In the genomic region with DNA sequence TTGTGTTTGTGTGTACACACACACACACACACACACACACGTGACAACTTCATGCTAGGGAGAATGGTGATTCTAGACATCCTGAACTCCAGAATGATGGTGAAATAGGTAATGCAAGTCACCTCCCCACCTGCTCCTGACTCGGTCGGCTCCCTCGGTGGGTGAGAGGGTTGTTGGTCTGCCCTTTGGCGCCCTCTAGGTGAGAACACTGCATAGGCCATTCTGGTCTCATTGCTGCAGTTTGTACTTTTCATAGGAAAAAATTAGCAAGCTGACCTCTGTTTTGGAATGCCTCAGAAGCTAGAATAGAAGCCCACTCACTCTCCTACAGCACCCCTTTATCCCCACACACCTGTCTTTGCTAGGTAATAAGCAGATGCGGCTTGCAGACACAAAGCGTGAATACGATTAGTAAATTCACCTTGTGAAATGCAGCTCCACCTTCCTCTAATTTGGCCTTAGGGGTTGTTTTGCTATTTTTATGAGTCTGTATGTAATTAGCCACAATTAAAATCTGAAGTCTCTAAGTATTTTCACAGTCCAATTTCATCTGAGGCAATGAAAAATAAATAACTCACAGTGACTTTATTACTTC, we compare ENCODE assay signal across 8 cellular contexts.
DNase-seq lines count a peak whose midpoint lies in the region; ATAC-seq and TF ChIP-seq lines count a peak whose summit lies in the region.

No MANE protein-coding gene starts in this region.

- no peak overlapping the region for H3K56ac ChIP-seq in IMR-90 (ENCODE audit: extremely low read depth, insufficient read depth, low read length)

- H4K20me1 ChIP-seq in DND-41 (ENCODE audit: insufficient read depth, low read length) (no peaks in the 10 kb centered on the region), IMR-90 (ENCODE audit: insufficient read depth, low read length) (no peaks in the 10 kb centered on the region), OCI-LY1 (ENCODE audit: insufficient read depth, low read length) (no peaks in the 10 kb centered on the region)

- CTCF ChIA-PET in IMR-90 (lab: Yijun Ruan, JAX) = interaction anchor here (0.5 to 1.6 kb wide), 10 partner anchors 9 to 425 kb away, joined by 3 to 7 read pairs (median 4); no protein-coding TSS in a partner anchor

- no peaks in the 10 kb centered on the region for H3K9me2 ChIP-seq in OCI-LY1 (ENCODE audit: low read depth, low read length)

- H3K4me3 Mint-ChIP-seq in activated T-cell treated with anti-CD3 and anti-CD28 coated beads, Interleukin-2, amount 50 U/mL, for 4 hours = no peak overlapping the region

- 0% methylated on average over 4 of the region's 8 CpGs; no CpG with 5 or more reads in 1 of the 2 experiments for WGBS in IMR-90 (ENCODE audit: extremely low coverage in 2 of 2, insufficient read length in 1 of 2), 2 experiments

- H3K79me2 ChIP-seq in DND-41 (ENCODE audit: insufficient read depth, low read length) (no peaks in the 10 kb centered on the region), OCI-LY1 (ENCODE audit: insufficient read depth, low read length) (no peaks in the 10 kb centered on the region)

- H3K9me3 Mint-ChIP-seq in activated T-cell treated with anti-CD3 and anti-CD28 coated beads, Interleukin-2, amount 50 U/mL, for 4 hours = no peaks in the 10 kb centered on the region

- no peak overlapping the region for H2BK15ac ChIP-seq in IMR-90 (ENCODE audit: low read depth, low read length)

- H3K4me1 ChIP-seq in DND-41 (ENCODE audit: insufficient read depth, low read length) (no peaks in the 10 kb centered on the region), IMR-90 (ENCODE audit: control insufficient read depth, insufficient read depth, low read length) (no peaks in the 10 kb centered on the region), OCI-LY1 (ENCODE audit: insufficient read depth, low read length, severe bottlenecking) (no peaks in the 10 kb centered on the region)

- H3K9me1 ChIP-seq in IMR-90 (ENCODE audit: insufficient read depth, low read length) = no peaks in the 10 kb centered on the region

- no peak overlapping the region for H3K4me3 ChIP-seq in DND-41 (ENCODE audit: low read depth in 1 of 2, low read length in 2 of 2)
- H3K4me3 ChIP-seq in IMR-90 (ENCODE audit: insufficient read depth, low read depth, low read length) = no peak overlapping the region
- H3K4me3 ChIP-seq in OCI-LY1 (ENCODE audit: low read depth, low read length, poor library complexity, severe bottlenecking) = no peak overlapping the region

- H3K27me3 Mint-ChIP-seq in activated T-cell treated with anti-CD3 and anti-CD28 coated beads, Interleukin-2, amount 50 U/mL, for 4 hours (ENCODE audit: low read depth) = peaks cover 15% of the 10 kb centered on the region

- H3K27me3 ChIP-seq in DND-41 (ENCODE audit: insufficient read depth, low read length, poor library complexity) (peaks cover 21% of the 10 kb centered on the region), IMR-90 (ENCODE audit: control insufficient read depth, insufficient read depth, low read length) (peaks cover 22% of the 10 kb centered on the region), OCI-LY1 (ENCODE audit: insufficient read depth, low read length) (no peaks in the 10 kb centered on the region)

- H3K36me3 ChIP-seq in DND-41 (ENCODE audit: insufficient read depth, low read length) = no peaks in the 10 kb centered on the region
- no peaks in the 10 kb centered on the region for H3K36me3 ChIP-seq in IMR-90 (ENCODE audit: control insufficient read depth, insufficient read depth, low read length)
- no peaks in the 10 kb centered on the region for H3K36me3 ChIP-seq in OCI-LY1 (ENCODE audit: insufficient read depth, low read length)

- H3K4me2 ChIP-seq in DND-41 (ENCODE audit: insufficient read depth, low read length) (no peak overlapping the region), IMR-90 (ENCODE audit: low read depth, low read length) (no peak overlapping the region), OCI-LY1 (ENCODE audit: low read length) (no peak overlapping the region)

- H4K5ac ChIP-seq in IMR-90 (ENCODE audit: low read depth, low read length) = no peak overlapping the region

- H2BK120ac ChIP-seq in IMR-90 (ENCODE audit: low read depth, low read length) = no peak overlapping the region

- H3K4ac ChIP-seq in IMR-90 (ENCODE audit: low read depth, low read length) = no peak overlapping the region

- ATAC-seq in DND-41 (ENCODE audit: insufficient read depth, low read depth) (peak; percentile 95), IMR-90 (ENCODE audit: low read depth) (peak; percentile 81), HG03432 (IDR thresholded peaks at IDR 0.05; ENCODE audit: unreplicated experiment) (no peak)
- peak; percentile 69 to 72 for ATAC-seq in activated T-cell treated with anti-CD3 and anti-CD28 coated beads, Interleukin-2, amount 50 U/mL, for 4 hours

- no peaks in the 10 kb centered on the region for H3K4me1 Mint-ChIP-seq in activated T-cell treated with anti-CD3 and anti-CD28 coated beads, Interleukin-2, amount 50 U/mL, for 4 hours (ENCODE audit: low read depth)

- no peak overlapping the region for H3K14ac ChIP-seq in IMR-90 (replicated peaks; ENCODE audit: low read depth, low read length)

- no peaks in the 10 kb centered on the region for H3K36me3 Mint-ChIP-seq in activated T-cell treated with anti-CD3 and anti-CD28 coated beads, Interleukin-2, amount 50 U/mL, for 4 hours (ENCODE audit: insufficient read depth)

- H3F3A ChIP-seq in OCI-LY1 (ENCODE audit: insufficient read depth, low read length) = no peaks in the 10 kb centered on the region

- no TSS peak for BruUV-seq in IMR-90 (replicated peaks; lab: Mats Ljungman, UMichigan)

- TF ChIP-seq POLR2A in IMR-90 (IDR thresholded peaks at IDR 0.05; ENCODE audit: low read depth, low read length) = no peak

- DNase-seq in DND-41 (peak; percentile 64), IMR-90 (peak; percentile 33), germinal center (ENCODE audit: low spot score) (peak; percentile 40), posterior cingulate gyrus (peak in 9 of 10 donors; percentile 37 to 88 (median 60)), DMS114 treated with DMSO at 0.1 percent for 48 hours (lab: John Stamatoyannopoulos, UW; ENCODE audit: unreplicated experiment) (no peak)
- DNase-seq in activated T-cell treated with anti-CD3 and anti-CD28 coated beads, Interleukin-2, amount 50 U/mL, for 4 hours = peak; percentile 11

- TF ChIP-seq RAD21 in IMR-90 (IDR thresholded peaks at IDR 0.05; ENCODE audit: low read length) = peak; percentile 83

- POLR2A ChIA-PET in IMR-90 (lab: Charles Lee; ENCODE audit: unreplicated experiment) = no interaction called here

- H2BK5ac ChIP-seq in IMR-90 (ENCODE audit: low read depth, low read length, poor library complexity, severe bottlenecking) = no peak overlapping the region

- H4K91ac ChIP-seq in IMR-90 (ENCODE audit: insufficient read depth, low read depth, low read length) = no peak overlapping the region

- no peak overlapping the region for H3K23ac ChIP-seq in IMR-90 (ENCODE audit: low read depth, low read length)

- H3K9ac ChIP-seq in DND-41 (ENCODE audit: low read depth, low read length) (no peak overlapping the region), IMR-90 (ENCODE audit: low read depth, low read length) (no peak overlapping the region), OCI-LY1 (ENCODE audit: low read length) (no peak overlapping the region)

- H2AK5ac ChIP-seq in IMR-90 (ENCODE audit: low read depth, low read length) = no peak overlapping the region

- H2BK20ac ChIP-seq in IMR-90 (ENCODE audit: low read depth, low read length) = no peak overlapping the region

- H2AK9ac ChIP-seq in IMR-90 (replicated peaks; ENCODE audit: low read depth, low read length, poor library complexity) = no peak overlapping the region

- intact Hi-C loops in IMR-90 (cut with micrococcal nuclease) = loop anchor here (1.0 kb wide), 3 partner anchors 367 to 426 kb away; no protein-coding TSS in a partner anchor
- intact Hi-C loops in posterior cingulate gyrus (cut with DNase I) = loop anchor here (1.0 kb wide), 1 partner anchor 414 kb away; no protein-coding TSS in a partner anchor

- H2AFZ ChIP-seq in DND-41 (ENCODE audit: low read depth, low read length) (no peak overlapping the region), IMR-90 (replicated peaks; ENCODE audit: low read length, poor library complexity) (no peak overlapping the region), OCI-LY1 (ENCODE audit: low read length) (no peak overlapping the region)

- peak; percentile 90 for TF ChIP-seq CTCF in DND-41 (IDR thresholded peaks at IDR 0.05; ENCODE audit: borderline replicate concordance, extremely low read depth, low read length, poor library complexity, severe bottlenecking)
- peak; percentile 77 for TF ChIP-seq CTCF in IMR-90 (conservative IDR thresholded peaks at IDR 0.05; ENCODE audit: low read depth, low read length)
- peak; percentile 82 for TF ChIP-seq CTCF in OCI-LY1 (IDR thresholded peaks at IDR 0.05; ENCODE audit: low read length)

- H3K27ac ChIP-seq in DND-41 (ENCODE audit: low read length) = no peak overlapping the region
- H3K27ac ChIP-seq in IMR-90 (ENCODE audit: insufficient read depth, low read length) = no peak overlapping the region
- no peak overlapping the region for H3K27ac ChIP-seq in OCI-LY1 (ENCODE audit: low read depth, low read length, poor library complexity, severe bottlenecking)

- in situ Hi-C loops in IMR-90 (cut with MboI; ENCODE audit: low sequenced_read_pairs) = no loop called here

- H3K18ac ChIP-seq in IMR-90 (ENCODE audit: low read depth, low read length) = no peak overlapping the region

- no peak overlapping the region for H4K8ac ChIP-seq in IMR-90 (ENCODE audit: low read depth in 2 of 2, low read length in 2 of 2)

- dilution Hi-C loops in IMR-90 (cut with HindIII; ENCODE audit: low sequenced_read_pairs, unreplicated experiment) = no loop called here

- no peaks in the 10 kb centered on the region for H3K79me1 ChIP-seq in IMR-90 (ENCODE audit: low read depth in 1 of 2, low read length in 2 of 2)

- H3K9me3 ChIP-seq in DND-41 (ENCODE audit: insufficient read depth, low read length, severe bottlenecking) (no peaks in the 10 kb centered on the region), IMR-90 (ENCODE audit: control insufficient read depth, insufficient read depth, low read length) (no peaks in the 10 kb centered on the region), OCI-LY1 (ENCODE audit: low read length) (no peaks in the 10 kb centered on the region)

TF ChIP-seq in IMR-90, 13 proteins besides CTCF, POLR2A, EP300 and RAD21:
- TF ChIP-seq SMC3 (IDR thresholded peaks at IDR 0.05; ENCODE audit: low read depth, low read length) (peak; percentile 76), MAFK (IDR thresholded peaks at IDR 0.05; ENCODE audit: low read depth, low read length) (no peak)
